Comparison of ENCODE assay signal across 8 cellular contexts in genomic region chr17:75764417-75764710, GRCh38. TPM values are rescaled to one million over a fixed set of nuclear protein-coding genes. Genes with fewer than 3 reads are reported as not detected.
DNase-seq lines count a peak whose midpoint lies in the region; ATAC-seq, FAIRE-seq and TF ChIP-seq lines count a peak whose summit lies in the region.

No MANE protein-coding gene starts in this region.

- DNase-seq in activated naive CD4-positive, alpha-beta T cell treated with anti-CD3 and anti-CD28 coated beads, Interleukin-2, amount 10 ng/mL, durations not matched to agents 7 days and 5 days: no peak
- DNase-seq in activated naive CD4-positive, alpha-beta T cell (lab: John Stamatoyannopoulos, UW): no peak
- DNase-seq in astrocyte of the spinal cord (ENCODE audit: low read depth, low spot score): no peak
- no peak for DNase-seq in memory B cell (ENCODE audit: low spot score in 2 of 2)
- no peak for DNase-seq in upper lobe of right lung
- DNase-seq in GM10248 (ENCODE audit: extremely low spot score): no peak
- no peak for DNase-seq in D721Med (ENCODE audit: insufficient read length, low spot score)

- TF ChIP-seq CTCF in astrocyte of the spinal cord (IDR thresholded peaks at IDR 0.05; ENCODE audit: low read depth, low read length) (no peak), upper lobe of right lung (IDR thresholded peaks at IDR 0.05) (peak; percentile 58), GM10248 (IDR thresholded peaks at IDR 0.05; ENCODE audit: control extremely low read depth, extremely low read depth, low read depth, missing control alignments) (no peak), D721Med (IDR thresholded peaks at IDR 0.05; ENCODE audit: insufficient read depth, missing control alignments) (no peak)

- POLR2A ChIA-PET in GM10248 (lab: Yijun Ruan, JAX): interaction anchor here (0.6 to 6.2 kb wide), 3 partner anchors 11 to 32 kb away, joined by 3 to 97 read pairs (median 24); a partner anchor contains a TSS

- no peak for ATAC-seq in memory B cell (ENCODE audit: low read depth)
- no peak for ATAC-seq in upper lobe of right lung
- no peak for ATAC-seq in HG02884 (IDR thresholded peaks at IDR 0.05; ENCODE audit: unreplicated experiment)

- H3K9me3 Mint-ChIP-seq in activated naive CD4-positive, alpha-beta T cell treated with anti-CD3 and anti-CD28 coated beads, Interleukin-2, amount 10 ng/mL, durations not matched to agents 7 days and 5 days: no peaks in the 10 kb centered on the region
- no peaks in the 10 kb centered on the region for H3K9me3 Mint-ChIP-seq in memory B cell

- H3K27me3 ChIP-seq in upper lobe of right lung: no peaks in the 10 kb centered on the region

- intact Hi-C loops in upper lobe of right lung (cut with DNase I): no loop called here

- H3K4me1 Mint-ChIP-seq in activated naive CD4-positive, alpha-beta T cell treated with anti-CD3 and anti-CD28 coated beads, Interleukin-2, amount 10 ng/mL, durations not matched to agents 7 days and 5 days: peaks cover 17% of the 10 kb centered on the region
- peaks cover 6% of the 10 kb centered on the region for H3K4me1 Mint-ChIP-seq in memory B cell

- peak overlapping the region; percentile 53 for H3K4me3 ChIP-seq in astrocyte of the spinal cord (ENCODE audit: low read depth, low read length)
- H3K4me3 ChIP-seq in upper lobe of right lung: peak overlapping the region; percentile 88

- peak overlapping the region; percentile 76 for H3K27ac Mint-ChIP-seq in activated naive CD4-positive, alpha-beta T cell treated with anti-CD3 and anti-CD28 coated beads, Interleukin-2, amount 10 ng/mL, durations not matched to agents 7 days and 5 days
- H3K27ac Mint-ChIP-seq in memory B cell: peak overlapping the region; percentile 41

- H3K4me1 ChIP-seq in upper lobe of right lung: peaks cover 16% of the 10 kb centered on the region

- H3K9me3 ChIP-seq in upper lobe of right lung: no peaks in the 10 kb centered on the region

- peak overlapping the region; percentile 92 for H3K27ac ChIP-seq in upper lobe of right lung

- peaks cover 8% of the 10 kb centered on the region for H3K36me3 ChIP-seq in upper lobe of right lung

- CTCF ChIA-PET in activated naive CD4-positive, alpha-beta T cell treated with anti-CD3 and anti-CD28 coated beads, Interleukin-2, amount 10 ng/mL, durations not matched to agents 7 days and 5 days (lab: Charles Lee): interaction anchor here (0.9 to 9.8 kb wide), 19 partner anchors 9 to 241 kb away, joined by 3 to 110 read pairs (median 4); no protein-coding TSS in a partner anchor
- CTCF ChIA-PET in GM10248 (lab: Yijun Ruan, JAX): interaction anchor here (0.7 to 6.1 kb wide), 32 partner anchors 9 to 164 kb away, joined by 3 to 106 read pairs (median 5); partner anchors contain the start of genes SMIM5, TRIM65, UNK and WBP2

- H3K27me3 Mint-ChIP-seq in activated naive CD4-positive, alpha-beta T cell treated with anti-CD3 and anti-CD28 coated beads, Interleukin-2, amount 10 ng/mL, durations not matched to agents 7 days and 5 days: peaks cover 16% of the 10 kb centered on the region
- no peaks in the 10 kb centered on the region for H3K27me3 Mint-ChIP-seq in memory B cell

- H3K4me3 Mint-ChIP-seq in activated naive CD4-positive, alpha-beta T cell treated with anti-CD3 and anti-CD28 coated beads, Interleukin-2, amount 10 ng/mL, durations not matched to agents 7 days and 5 days: peak overlapping the region; percentile 78
- peak overlapping the region; percentile 85 for H3K4me3 Mint-ChIP-seq in memory B cell

- in situ Hi-C loops in astrocyte of the spinal cord (cut with HindIII; ENCODE audit: low sequenced_read_pairs): no loop called here

- peaks cover 2% of the 10 kb centered on the region for H3K36me3 Mint-ChIP-seq in activated naive CD4-positive, alpha-beta T cell treated with anti-CD3 and anti-CD28 coated beads, Interleukin-2, amount 10 ng/mL, durations not matched to agents 7 days and 5 days
- H3K36me3 Mint-ChIP-seq in memory B cell: no peaks in the 10 kb centered on the region

- FAIRE-seq in D721Med (lab: Jason Lieb, UNC): no peak

RNA-seq across cellular contexts. Expression of gene GALK1, which starts 0.6 kb away (rescaled TPM):
- total RNA-seq in upper lobe of right lung: 31.6 TPM

RNA-seq across cellular contexts. Expression of gene UNK, which starts 20.2 kb away (rescaled TPM):
- 27.1 TPM for total RNA-seq in upper lobe of right lung

RNA-seq across cellular contexts. Expression of gene ITGB4, which starts 43.1 kb away (rescaled TPM):
- 82.2 TPM for total RNA-seq in upper lobe of right lung
